In genomic region chr11:58573451-58574104, GRCh38 we compare ENCODE assay signal across 1 cellular context.
TF ChIP-seq lines count a peak whose summit lies in the region.

No MANE protein-coding gene starts in this region.

TF ChIP-seq in GM12878, 131 proteins besides CTCF, POLR2A, EP300 and RAD21 (continued from another document and continues in another):
- peak; percentile 40 for TF ChIP-seq BCL3 (IDR thresholded peaks at IDR 0.05; ENCODE audit: borderline replicate concordance, insufficient read depth, low read depth, low read length, poor library complexity, severe bottlenecking)
- TF ChIP-seq ZSCAN29 (IDR thresholded peaks at IDR 0.05): no peak
- peak; percentile 68 for TF ChIP-seq MXI1 (IDR thresholded peaks at IDR 0.05; ENCODE audit: low read depth, low read length)
- no peak for TF ChIP-seq HDGF (IDR thresholded peaks at IDR 0.05)
- TF ChIP-seq ETV6 (conservative IDR thresholded peaks at IDR 0.05 in 1 of 2, IDR thresholded peaks at IDR 0.05 in 1 of 2; ENCODE audit: borderline replicate concordance in 1 of 2, low read depth in 1 of 2): peak in 1 of 2 experiments; percentile 92; a peak in 2 of 4 replicates
- no peak for TF ChIP-seq SREBF2 (IDR thresholded peaks at IDR 0.05; ENCODE audit: low read length)
- peak; percentile 53; the same call in 1 of the 2 replicates for TF ChIP-seq CBFB (IDR thresholded peaks at IDR 0.05; ENCODE audit: low read depth)
- TF ChIP-seq PRDM15 (CRISPR knock-in tag; IDR thresholded peaks at IDR 0.05): no peak
- peak; percentile 79; the same call in 1 of the 2 replicates for TF ChIP-seq STAT3 (IDR thresholded peaks at IDR 0.05; ENCODE audit: low read depth, low read length)
- peak; percentile 42; the same call in 1 of the 2 replicates for TF ChIP-seq LARP7 (IDR thresholded peaks at IDR 0.05)
- TF ChIP-seq RB1 (IDR thresholded peaks at IDR 0.05; ENCODE audit: borderline replicate concordance): 0 out of 2 replicates have a peak, but pooled peaks have one; percentile 18
- no peak for TF ChIP-seq POLR2AphosphoS2 (IDR thresholded peaks at IDR 0.05; ENCODE audit: low read depth, low read length)
- TF ChIP-seq CBX3 (IDR thresholded peaks at IDR 0.05; ENCODE audit: borderline replicate concordance, low read depth): no peak
- TF ChIP-seq POLR2AphosphoS5 (IDR thresholded peaks at IDR 0.05; ENCODE audit: low read length): peak; percentile 85
- TF ChIP-seq SMC3 (IDR thresholded peaks at IDR 0.05; ENCODE audit: borderline replicate concordance, low read length): no peak; the same call in 1 of the 2 replicates
- TF ChIP-seq TAF1 (IDR thresholded peaks at IDR 0.05; ENCODE audit: borderline replicate concordance, low read depth, low read length): peak; percentile 50; the same call in 1 of the 2 replicates
- TF ChIP-seq BMI1 (IDR thresholded peaks at IDR 0.05; ENCODE audit: borderline replicate concordance): peak; percentile 62
- no peak for TF ChIP-seq SUZ12 (IDR thresholded peaks at IDR 0.05; ENCODE audit: unreplicated experiment)
- 0 out of 2 replicates have a peak, but pooled peaks have one; percentile 37 for TF ChIP-seq BACH1 (IDR thresholded peaks at IDR 0.05; ENCODE audit: borderline replicate concordance)
- TF ChIP-seq KDM1A (IDR thresholded peaks at IDR 0.05; ENCODE audit: borderline replicate concordance): no peak
- peak; percentile 45; the same call in 1 of the 2 replicates for TF ChIP-seq TBL1XR1 (IDR thresholded peaks at IDR 0.05; ENCODE audit: low read depth, low read length)
- TF ChIP-seq GATAD2B (conservative IDR thresholded peaks at IDR 0.05; ENCODE audit: low read depth): peak; percentile 57
- TF ChIP-seq NFIC (IDR thresholded peaks at IDR 0.05; ENCODE audit: low read depth, low read length): peak; percentile 92
- no peak; the same call in 1 of the 2 replicates for TF ChIP-seq ZNF687 (IDR thresholded peaks at IDR 0.05)
- peak; percentile 23; the same call in 1 of the 2 replicates for TF ChIP-seq MEF2A (IDR thresholded peaks at IDR 0.05; ENCODE audit: insufficient read depth, low read depth, low read length)
- peak; percentile 73; the same call in 1 of the 2 replicates for TF ChIP-seq ZNF207 (IDR thresholded peaks at IDR 0.05; ENCODE audit: borderline replicate concordance)
- TF ChIP-seq NBN (IDR thresholded peaks at IDR 0.05): 0 out of 2 replicates have a peak, but pooled peaks have one; percentile 66
- TF ChIP-seq DPF2 (IDR thresholded peaks at IDR 0.05): peak; percentile 87
- peak; percentile 91 for TF ChIP-seq EED (IDR thresholded peaks at IDR 0.05; ENCODE audit: low read depth)
- no peak for TF ChIP-seq SUPT20H (IDR thresholded peaks at IDR 0.05; ENCODE audit: borderline replicate concordance, control insufficient read depth, low read depth, low read length)
- TF ChIP-seq ATF7 (IDR thresholded peaks at IDR 0.05; ENCODE audit: low read depth): peak; percentile 80
- TF ChIP-seq SPI1 (IDR thresholded peaks at IDR 0.05; ENCODE audit: borderline replicate concordance, insufficient read depth, low read depth, low read length): peak; percentile 70
- no peak for TF ChIP-seq ESRRA (IDR thresholded peaks at IDR 0.05; ENCODE audit: low read length)
- TF ChIP-seq RUNX3 (IDR thresholded peaks at IDR 0.05; ENCODE audit: low read length): peak; percentile 83
- peak in 1 of 2 experiments; percentile 49; a peak in 1 of 4 replicates for TF ChIP-seq CEBPB (IDR thresholded peaks at IDR 0.05; ENCODE audit: borderline replicate concordance in 1 of 2, low read depth in 2 of 2, low read length in 2 of 2)
- TF ChIP-seq TCF12 (IDR thresholded peaks at IDR 0.05; ENCODE audit: low read depth, low read length): no peak
- peak; percentile 62; the same call in 1 of the 2 replicates for TF ChIP-seq IRF4 (IDR thresholded peaks at IDR 0.05; ENCODE audit: low read depth, low read length)
- TF ChIP-seq FOXM1 (IDR thresholded peaks at IDR 0.05; ENCODE audit: low read depth, low read length): peak; percentile 60; the same call in 1 of the 2 replicates
- peak; percentile 19; the same call in 1 of the 2 replicates for TF ChIP-seq GABPA (IDR thresholded peaks at IDR 0.05; ENCODE audit: low read depth)
- TF ChIP-seq ZNF592 (IDR thresholded peaks at IDR 0.05): no peak
- TF ChIP-seq YY1 (IDR thresholded peaks at IDR 0.05; ENCODE audit: low read depth, low read length): 0 out of 2 replicates have a peak, but pooled peaks have one; percentile 16
- TF ChIP-seq MEF2B (IDR thresholded peaks at IDR 0.05; ENCODE audit: partially characterized antibody, poor library complexity, severe bottlenecking): peak; percentile 89
- TF ChIP-seq IRF5 (IDR thresholded peaks at IDR 0.05; ENCODE audit: borderline replicate concordance): no peak
- no peak for TF ChIP-seq YBX1 (IDR thresholded peaks at IDR 0.05)
- TF ChIP-seq POU2F2 (IDR thresholded peaks at IDR 0.05; ENCODE audit: borderline replicate concordance, low read depth, low read length): peak; percentile 21; the same call in 1 of the 3 replicates
- TF ChIP-seq BHLHE40 (IDR thresholded peaks at IDR 0.05; ENCODE audit: borderline replicate concordance in 1 of 2, low read depth in 2 of 2, low read length in 1 of 2): peak; percentile 31 to 36; a peak in 1 of 4 replicates
- TF ChIP-seq MTA2 (IDR thresholded peaks at IDR 0.05; ENCODE audit: low read depth): peak; percentile 87
- peak; percentile 91 for TF ChIP-seq RELB (IDR thresholded peaks at IDR 0.05; ENCODE audit: low read depth)
- TF ChIP-seq NR2F1 (conservative IDR thresholded peaks at IDR 0.05): peak; percentile 92
